Comparison of ENCODE assay signal across 32 cellular contexts in the genomic region with DNA sequence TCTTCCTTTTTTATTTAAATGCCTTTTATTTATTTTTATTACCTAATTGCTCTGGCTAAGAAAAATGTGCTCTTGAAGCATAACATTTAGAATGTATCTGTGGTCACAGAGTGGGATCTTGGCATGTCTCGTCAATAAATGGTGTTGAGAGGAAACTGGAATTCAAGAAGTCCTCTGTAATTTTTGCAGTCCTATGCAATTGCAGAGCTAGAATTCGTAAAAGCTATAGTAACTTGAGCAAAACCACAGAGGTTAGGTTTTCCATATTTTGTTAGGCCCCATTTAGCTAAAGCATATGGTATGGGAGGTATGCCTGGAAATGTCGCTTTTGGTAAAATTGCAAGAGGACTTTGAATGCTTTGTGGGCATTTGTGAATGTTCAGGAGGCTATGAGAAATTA.
"Had no signal": no experiment of that assay in that cellular context is flagged by ENCODE, and none has a peak within 500 bp of the region (broad histone marks: within the 10 kb centered on the region; RNA-seq: fewer than 3 reads in every experiment).

No MANE protein-coding gene starts in this region.

- H3K27ac ChIP-seq: adrenal gland, cardiac muscle cell, Peyer's patch, RWPE1 had no signal

- H3K27ac Mint-ChIP-seq: activated CD4-positive, alpha-beta T cell treated with anti-CD3 and anti-CD28 coated beads, Interleukin-2, amount 10 ng/mL, durations not matched to agents 24 days and 14 days; activated CD8-positive, alpha-beta T cell treated with anti-CD3 and anti-CD28 coated beads for 36 hours; activated naive CD4-positive, alpha-beta T cell treated with anti-CD3 and anti-CD28 coated beads, Interleukin-2, amount 50 U/mL, for 24 hours; activated naive CD8-positive, alpha-beta T cell treated with anti-CD3 and anti-CD28 coated beads, Interleukin-2, amount 10 ng/mL, durations not matched to agents 7 days and 5 days; activated T-cell treated with anti-CD3 and anti-CD28 coated beads, Interleukin-2, amount 50 U/mL, for 72 hours; activated T-helper 17 cell treated with anti-CD3 and anti-CD28 coated beads, Interleukin-2, amount 50 U/mL, for 72 hours had no signal

- H3K4me1 ChIP-seq: Peyer's patch had no signal

- H3K4me3 Mint-ChIP-seq: activated CD4-positive, alpha-beta T cell treated with anti-CD3 and anti-CD28 coated beads, Interleukin-2, amount 10 ng/mL, durations not matched to agents 24 days and 14 days; activated CD8-positive, alpha-beta T cell treated with anti-CD3 and anti-CD28 coated beads for 36 hours; activated naive CD4-positive, alpha-beta T cell treated with anti-CD3 and anti-CD28 coated beads, Interleukin-2, amount 50 U/mL, for 24 hours; activated naive CD8-positive, alpha-beta T cell treated with anti-CD3 and anti-CD28 coated beads, Interleukin-2, amount 10 ng/mL, durations not matched to agents 7 days and 5 days; activated T-cell treated with anti-CD3 and anti-CD28 coated beads, Interleukin-2, amount 50 U/mL, for 72 hours; activated T-helper 17 cell treated with anti-CD3 and anti-CD28 coated beads, Interleukin-2, amount 50 U/mL, for 72 hours; central memory CD8-positive, alpha-beta T cell had no signal

- H3K4me3 ChIP-seq: adrenal gland, cardiac muscle cell, Peyer's patch had no signal

- DNase-seq: activated CD4-positive, alpha-beta T cell treated with anti-CD3 and anti-CD28 coated beads, Interleukin-2, amount 10 ng/mL, durations not matched to agents 24 days and 14 days; activated CD4-positive, alpha-beta T cell treated with anti-CD3 and anti-CD28 coated beads, Interleukin-2, amount 50 U/mL, for 4 hours; activated CD8-positive, alpha-beta T cell treated with anti-CD3 and anti-CD28 coated beads for 36 hours; activated effector memory CD4-positive, alpha-beta T cell treated with anti-CD3 and anti-CD28 coated beads, Interleukin-2, amount 50 U/mL, for 16 hours; activated naive CD4-positive, alpha-beta T cell treated with Interleukin-2 at 50 U/mL for 16 hours; activated naive CD8-positive, alpha-beta T cell treated with anti-CD3 and anti-CD28 coated beads, Interleukin-2, amount 10 ng/mL, durations not matched to agents 7 days and 5 days; activated T-cell treated with anti-CD3 and anti-CD28 coated beads, Interleukin-2, amount 50 U/mL, for 1 hour; activated T-cell treated with anti-CD3 and anti-CD28 coated beads, Interleukin-2, amount 50 U/mL, for 72 hours; adrenal gland; NCI-H1092 treated with DMSO at 0.1 percent for 48 hours; NCI-H1417; NCI-H146; NCI-H187; NCI-H2029 treated with DMSO at 0.1 percent for 48 hours; NCI-H2107; NCI-H2171; NCI-H510A; NCI-H526; NCI-H748 treated with DMSO at 0.1 percent for 48 hours; NK-92 treated with Interleukin-12 subunit alpha and Interleukin-12 subunit beta, amount 100 ng/mL, for 24 hours; PC-3; Peyer's patch; SIG-M5; SW 1271; T-helper 1 cell; T-helper 2 cell; T1000 had no signal

- H3K36me3 Mint-ChIP-seq: activated naive CD4-positive, alpha-beta T cell treated with anti-CD3 and anti-CD28 coated beads, Interleukin-2, amount 50 U/mL, for 24 hours; activated naive CD8-positive, alpha-beta T cell treated with anti-CD3 and anti-CD28 coated beads, Interleukin-2, amount 10 ng/mL, durations not matched to agents 7 days and 5 days had no signal

- H3K27me3 ChIP-seq: adrenal gland, cardiac muscle cell, Peyer's patch had no signal

- H3K27me3 Mint-ChIP-seq: activated CD4-positive, alpha-beta T cell treated with anti-CD3 and anti-CD28 coated beads, Interleukin-2, amount 10 ng/mL, durations not matched to agents 24 days and 14 days had no signal

- H3K9me3 ChIP-seq: adrenal gland, Peyer's patch had no signal

- H3K36me3 ChIP-seq: adrenal gland, cardiac muscle cell, Peyer's patch had no signal

- H3K4me1 Mint-ChIP-seq: activated CD4-positive, alpha-beta T cell treated with anti-CD3 and anti-CD28 coated beads, Interleukin-2, amount 10 ng/mL, durations not matched to agents 24 days and 14 days; activated naive CD4-positive, alpha-beta T cell treated with anti-CD3 and anti-CD28 coated beads, Interleukin-2, amount 50 U/mL, for 24 hours; activated naive CD8-positive, alpha-beta T cell treated with anti-CD3 and anti-CD28 coated beads, Interleukin-2, amount 10 ng/mL, durations not matched to agents 7 days and 5 days; activated T-helper 17 cell treated with anti-CD3 and anti-CD28 coated beads, Interleukin-2, amount 50 U/mL, for 72 hours; central memory CD8-positive, alpha-beta T cell had no signal

- H3K9me3 Mint-ChIP-seq: activated CD4-positive, alpha-beta T cell treated with anti-CD3 and anti-CD28 coated beads, Interleukin-2, amount 10 ng/mL, durations not matched to agents 24 days and 14 days; activated CD8-positive, alpha-beta T cell treated with anti-CD3 and anti-CD28 coated beads for 36 hours; activated naive CD4-positive, alpha-beta T cell treated with anti-CD3 and anti-CD28 coated beads, Interleukin-2, amount 50 U/mL, for 24 hours; activated naive CD8-positive, alpha-beta T cell treated with anti-CD3 and anti-CD28 coated beads, Interleukin-2, amount 10 ng/mL, durations not matched to agents 7 days and 5 days had no signal
